In genomic region chr6:113694278-113695077, GRCh38 we compare ENCODE assay signal across 12 cellular contexts.
A peak's percentile ranks its signal among the peaks of the same experiment; 100 is the strongest.
DNase-seq lines count a peak whose midpoint lies in the region; ATAC-seq, FAIRE-seq and TF ChIP-seq lines count a peak whose summit lies in the region.
"Had no signal": no experiment of that assay in that cellular context is flagged by ENCODE, and none has a peak within 500 bp of the region (broad histone marks: within the 10 kb centered on the region; RNA-seq: fewer than 3 reads in every experiment).

No MANE protein-coding gene starts in this region.

- H3F3A ChIP-seq in PC-9 (ENCODE audit: insufficient read depth, low read depth) = peaks cover 31% of the 10 kb centered on the region

- DNase-seq in GM04504 (ENCODE audit: low read depth) (peak; percentile 41), PC-9 (peak in 1 of 2 experiments; percentile 81), GM12891 (ENCODE audit: insufficient read length, low spot score) (no peak), GF-D8 (lab: John Stamatoyannopoulos, UW) (no peak)
- DNase-seq in stimulated activated CD4-positive, alpha-beta T cell treated with anti-CD3 and anti-CD28 coated beads, Interleukin-15, amount 100 ng/mL, for 24 hours = no peak
- DNase-seq: activated T-cell treated with anti-CD3 and anti-CD28 coated beads, Interleukin-2, amount 50 U/mL, for 1 hour; effector CD4-positive, alpha-beta T cell; NCI-H2171 had no signal

- no peaks in the 10 kb centered on the region for H3K36me3 ChIP-seq in PC-9 (ENCODE audit: low read depth)

- peak; percentile 44 for ATAC-seq in esophagus mucosa
- ATAC-seq in stimulated activated memory B cell treated with anti-CD40 and anti-IgM and Interleukin-4, amounts not matched to agents 10 μg/mL and 1 μg/mL and 100 μg/mL, for 72 hours = no peak
- ATAC-seq: natural killer cell treated with Interleukin-12 subunit alpha and Interleukin-12 subunit beta and Interleukin-15 and Interleukin-18, amount 100 ng/mL, for 72 hours had no signal

- no peaks in the 10 kb centered on the region for H3K27me3 ChIP-seq in PC-9 (ENCODE audit: insufficient read depth, low read depth)

- TF ChIP-seq CTCF in PC-9 (conservative IDR thresholded peaks at IDR 0.05) = no peak

- peak overlapping the region; percentile 1 for H3K27ac Mint-ChIP-seq in stimulated activated memory B cell treated with anti-CD40 and anti-IgM and Interleukin-4, amounts not matched to agents 10 μg/mL and 1 μg/mL and 100 μg/mL, for 72 hours
- H3K27ac Mint-ChIP-seq: natural killer cell treated with Interleukin-12 subunit alpha and Interleukin-12 subunit beta and Interleukin-15 and Interleukin-18, amount 100 ng/mL, for 72 hours had no signal

- H3K27ac ChIP-seq in PC-9 = peak overlapping the region; percentile 79
- H3K27ac ChIP-seq: KMS-11 had no signal

- no peaks in the 10 kb centered on the region for H3K36me3 Mint-ChIP-seq in stimulated activated memory B cell treated with anti-CD40 and anti-IgM and Interleukin-4, amounts not matched to agents 10 μg/mL and 1 μg/mL and 100 μg/mL, for 72 hours
- H3K36me3 Mint-ChIP-seq: natural killer cell treated with Interleukin-12 subunit alpha and Interleukin-12 subunit beta and Interleukin-15 and Interleukin-18, amount 100 ng/mL, for 72 hours had no signal

- POLR2A ChIA-PET in PC-9 (lab: Charles Lee; ENCODE audit: unreplicated experiment) = interaction anchor here (0.7 kb wide), 1 partner anchor 246 kb away, joined by 5 read pairs; no protein-coding TSS in a partner anchor

- no peaks in the 10 kb centered on the region for H3K9me3 ChIP-seq in PC-9 (ENCODE audit: insufficient read depth, low read depth)

- H3K9me3 Mint-ChIP-seq in stimulated activated memory B cell treated with anti-CD40 and anti-IgM and Interleukin-4, amounts not matched to agents 10 μg/mL and 1 μg/mL and 100 μg/mL, for 72 hours = peaks cover 3% of the 10 kb centered on the region

- peaks cover 30% of the 10 kb centered on the region for H3K4me1 Mint-ChIP-seq in stimulated activated memory B cell treated with anti-CD40 and anti-IgM and Interleukin-4, amounts not matched to agents 10 μg/mL and 1 μg/mL and 100 μg/mL, for 72 hours

- no peak for TF ChIP-seq POLR2A in GM12891 (IDR thresholded peaks at IDR 0.05; ENCODE audit: low read depth, low read length)

- no peak overlapping the region for H2AFZ ChIP-seq in PC-9

- no peak for FAIRE-seq in GM12891 (lab: Jason Lieb, UNC)

- no TSS peak for BruUV-seq in PC-9 (replicated peaks; lab: Mats Ljungman, UMichigan)

- H3K4me2 ChIP-seq in PC-9 = peak overlapping the region; percentile 39
- H3K4me2 ChIP-seq: KMS-11 had no signal

- H3K4me1 ChIP-seq in PC-9 (replicated peaks; ENCODE audit: insufficient read depth) = peaks cover 62% of the 10 kb centered on the region

- H3K4me3 ChIP-seq in PC-9 = no peak overlapping the region

- CTCF ChIA-PET in PC-9 (lab: Charles Lee) = interaction anchor here (0.6 kb wide), 1 partner anchor 164 kb away, joined by 3 read pairs; no protein-coding TSS in a partner anchor

- no peak overlapping the region for H3K4me3 Mint-ChIP-seq in stimulated activated memory B cell treated with anti-CD40 and anti-IgM and Interleukin-4, amounts not matched to agents 10 μg/mL and 1 μg/mL and 100 μg/mL, for 72 hours
- H3K4me3 Mint-ChIP-seq: natural killer cell treated with Interleukin-12 subunit alpha and Interleukin-12 subunit beta and Interleukin-15 and Interleukin-18, amount 100 ng/mL, for 72 hours had no signal

- H3K79me2 ChIP-seq in PC-9 (ENCODE audit: low read depth) = no peaks in the 10 kb centered on the region

- H3K9me2 ChIP-seq in PC-9 (ENCODE audit: insufficient read depth) = no peaks in the 10 kb centered on the region

- no peaks in the 10 kb centered on the region for H3K27me3 Mint-ChIP-seq in stimulated activated memory B cell treated with anti-CD40 and anti-IgM and Interleukin-4, amounts not matched to agents 10 μg/mL and 1 μg/mL and 100 μg/mL, for 72 hours
- H3K27me3 Mint-ChIP-seq: natural killer cell treated with Interleukin-12 subunit alpha and Interleukin-12 subunit beta and Interleukin-15 and Interleukin-18, amount 100 ng/mL, for 72 hours had no signal

- H4K20me1 ChIP-seq in PC-9 (ENCODE audit: insufficient read depth) = no peaks in the 10 kb centered on the region

- intact Hi-C loops in PC-9 (cut with micrococcal nuclease; ENCODE audit: unreplicated experiment) = loop anchor here (5.0 to 10.0 kb wide), 3 partner anchors 50 to 572 kb away; no protein-coding TSS in a partner anchor

TF ChIP-seq in GM12891, 5 proteins besides CTCF, POLR2A, EP300 and RAD21:
- TF ChIP-seq POU2F2 (IDR thresholded peaks at IDR 0.05; ENCODE audit: low read depth, low read length) (no peak), PAX5 (IDR thresholded peaks at IDR 0.05; ENCODE audit: insufficient read depth, low read length, severe bottlenecking) (no peak), SPI1 (IDR thresholded peaks at IDR 0.05; ENCODE audit: low read depth, low read length) (no peak), POLR2AphosphoS5 (IDR thresholded peaks at IDR 0.05; ENCODE audit: low read depth, low read length) (no peak), TAF1 (IDR thresholded peaks at IDR 0.05; ENCODE audit: low read depth, low read length) (no peak)
TF ChIP-seq in GM12891: peak in this region for 0.
